1 cellular context compared by ENCODE assay signal in genomic region chr11:86145439-86146156, GRCh38.
TF ChIP-seq lines count a peak whose summit lies in the region.

No MANE protein-coding gene starts in this region.

TF ChIP-seq in K562, 482 proteins besides CTCF, POLR2A, EP300 and RAD21 (continued from another document and continues in another):
- TF ChIP-seq ZEB2 (IDR thresholded peaks at IDR 0.05) (0 out of 2 replicates have a peak, but pooled peaks have one; percentile 53), SP1 (CRISPR knock-in tag; IDR thresholded peaks at IDR 0.05) (no peak), DMBX1 (CRISPR knock-in tag; IDR thresholded peaks at IDR 0.05; ENCODE audit: borderline replicate concordance) (peak; percentile 59; the same call in 1 of the 2 replicates), OTX1 (CRISPR knock-in tag; IDR thresholded peaks at IDR 0.05) (no peak), TAF7 (tag; IDR thresholded peaks at IDR 0.05) (no peak), TCFL5 (CRISPR knock-in tag; conservative IDR thresholded peaks at IDR 0.05) (0 out of 2 replicates have a peak, but pooled peaks have one; percentile 56), MEIS2 (IDR thresholded peaks at IDR 0.05; ENCODE audit: partially characterized antibody) (peak; percentile 50), ZNF551 (CRISPR knock-in tag; IDR thresholded peaks at IDR 0.05) (no peak), COPS2 (conservative IDR thresholded peaks at IDR 0.05) (no peak), SREBF2 (CRISPR knock-in tag; IDR thresholded peaks at IDR 0.05) (no peak), ETV6 (IDR thresholded peaks at IDR 0.05; ENCODE audit: borderline replicate concordance in 1 of 2, low read depth in 2 of 2, low read length in 1 of 2) (no peak), ETV6 (CRISPR knock-in tag; IDR thresholded peaks at IDR 0.05; ENCODE audit: borderline replicate concordance) (no peak), KLF16 (IDR thresholded peaks at IDR 0.05) (peak; percentile 65), FOSL1 (tag; conservative IDR thresholded peaks at IDR 0.05) (no peak), MLLT1 (IDR thresholded peaks at IDR 0.05) (no peak), ZNF239 (CRISPR knock-in tag; IDR thresholded peaks at IDR 0.05) (no peak), BRD4 (IDR thresholded peaks at IDR 0.05) (no peak), TOE1 (IDR thresholded peaks at IDR 0.05; ENCODE audit: borderline replicate concordance) (no peak), TOE1 (CRISPR knock-in tag; IDR thresholded peaks at IDR 0.05; ENCODE audit: borderline replicate concordance, low read depth) (no peak), ZNF124 (CRISPR knock-in tag; IDR thresholded peaks at IDR 0.05) (no peak), KDM4B (IDR thresholded peaks at IDR 0.05; ENCODE audit: borderline replicate concordance in 2 of 2, low read depth in 1 of 2) (no peak), RCOR1 (IDR thresholded peaks at IDR 0.05; ENCODE audit: borderline replicate concordance in 1 of 2, low read depth in 2 of 2, low read length in 2 of 2) (no peak), POLR2B (IDR thresholded peaks at IDR 0.05; ENCODE audit: low read depth, partially characterized antibody) (no peak), TAF15 (IDR thresholded peaks at IDR 0.05; ENCODE audit: low read depth, low read length) (no peak), KDM1A (IDR thresholded peaks at IDR 0.05) (peak; percentile 45 to 64; a peak in 2 of 4 replicates), CXXC5 (CRISPR knock-in tag; IDR thresholded peaks at IDR 0.05) (peak; percentile 57), BRCA1 (IDR thresholded peaks at IDR 0.05) (no peak), BRCA1 (CRISPR knock-in tag; IDR thresholded peaks at IDR 0.05) (no peak), ZNF583 (CRISPR knock-in tag; IDR thresholded peaks at IDR 0.05) (peak; percentile 83), KLF1 (tag; IDR thresholded peaks at IDR 0.05) (no peak), ERF (CRISPR knock-in tag; IDR thresholded peaks at IDR 0.05) (peak; percentile 79; the same call in 1 of the 2 replicates), SAFB2 (IDR thresholded peaks at IDR 0.05; ENCODE audit: borderline replicate concordance, low read depth, low read length, severe bottlenecking) (no peak), ZBTB2 (IDR thresholded peaks at IDR 0.05) (0 out of 2 replicates have a peak, but pooled peaks have one; percentile 18), MEF2D (tag; conservative IDR thresholded peaks at IDR 0.05; ENCODE audit: low read depth) (no peak), NEUROD1 (IDR thresholded peaks at IDR 0.05; ENCODE audit: borderline replicate concordance, low read depth, low read length, partially characterized antibody) (no peak), GATAD2B (IDR thresholded peaks at IDR 0.05; ENCODE audit: borderline replicate concordance) (no peak), NELFE (IDR thresholded peaks at IDR 0.05; ENCODE audit: insufficient read depth, insufficient read length) (no peak), HOMEZ (CRISPR knock-in tag; IDR thresholded peaks at IDR 0.05) (no peak), RBFOX2 (IDR thresholded peaks at IDR 0.05; ENCODE audit: low read depth, low read length) (no peak), ZNF134 (CRISPR knock-in tag; conservative IDR thresholded peaks at IDR 0.05) (0 out of 2 replicates have a peak, but pooled peaks have one; percentile 42), EGR1 (conservative IDR thresholded peaks at IDR 0.05) (no peak), BCL6 (CRISPR knock-in tag; IDR thresholded peaks at IDR 0.05) (no peak), MBD2 (IDR thresholded peaks at IDR 0.05; ENCODE audit: borderline replicate concordance, low read depth) (no peak), E2F3 (CRISPR knock-in tag; IDR thresholded peaks at IDR 0.05) (0 out of 2 replicates have a peak, but pooled peaks have one; percentile 17), ZNF507 (tag; conservative IDR thresholded peaks at IDR 0.05) (no peak), TCF7L2 (IDR thresholded peaks at IDR 0.05; ENCODE audit: low read depth, low read length) (no peak)
- TF ChIP-seq, protein P1, sequence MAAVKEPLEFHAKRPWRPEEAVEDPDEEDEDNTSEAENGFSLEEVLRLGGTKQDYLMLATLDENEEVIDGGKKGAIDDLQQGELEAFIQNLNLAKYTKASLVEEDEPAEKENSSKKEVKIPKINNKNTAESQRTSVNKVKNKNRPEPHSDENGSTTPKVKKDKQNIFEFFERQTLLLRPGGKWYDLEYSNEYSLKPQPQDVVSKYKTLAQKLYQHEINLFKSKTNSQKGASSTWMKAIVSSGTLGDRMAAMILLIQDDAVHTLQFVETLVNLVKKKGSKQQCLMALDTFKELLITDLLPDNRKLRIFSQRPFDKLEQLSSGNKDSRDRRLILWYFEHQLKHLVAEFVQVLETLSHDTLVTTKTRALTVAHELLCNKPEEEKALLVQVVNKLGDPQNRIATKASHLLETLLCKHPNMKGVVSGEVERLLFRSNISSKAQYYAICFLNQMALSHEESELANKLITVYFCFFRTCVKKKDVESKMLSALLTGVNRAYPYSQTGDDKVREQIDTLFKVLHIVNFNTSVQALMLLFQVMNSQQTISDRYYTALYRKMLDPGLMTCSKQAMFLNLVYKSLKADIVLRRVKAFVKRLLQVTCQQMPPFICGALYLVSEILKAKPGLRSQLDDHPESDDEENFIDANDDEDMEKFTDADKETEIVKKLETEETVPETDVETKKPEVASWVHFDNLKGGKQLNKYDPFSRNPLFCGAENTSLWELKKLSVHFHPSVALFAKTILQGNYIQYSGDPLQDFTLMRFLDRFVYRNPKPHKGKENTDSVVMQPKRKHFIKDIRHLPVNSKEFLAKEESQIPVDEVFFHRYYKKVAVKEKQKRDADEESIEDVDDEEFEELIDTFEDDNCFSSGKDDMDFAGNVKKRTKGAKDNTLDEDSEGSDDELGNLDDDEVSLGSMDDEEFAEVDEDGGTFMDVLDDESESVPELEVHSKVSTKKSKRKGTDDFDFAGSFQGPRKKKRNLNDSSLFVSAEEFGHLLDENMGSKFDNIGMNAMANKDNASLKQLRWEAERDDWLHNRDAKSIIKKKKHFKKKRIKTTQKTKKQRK (IDR thresholded peaks at IDR 0.05; ENCODE audit: borderline replicate concordance, low read depth, low read length), result no peak
- TF ChIP-seq, protein P2, sequence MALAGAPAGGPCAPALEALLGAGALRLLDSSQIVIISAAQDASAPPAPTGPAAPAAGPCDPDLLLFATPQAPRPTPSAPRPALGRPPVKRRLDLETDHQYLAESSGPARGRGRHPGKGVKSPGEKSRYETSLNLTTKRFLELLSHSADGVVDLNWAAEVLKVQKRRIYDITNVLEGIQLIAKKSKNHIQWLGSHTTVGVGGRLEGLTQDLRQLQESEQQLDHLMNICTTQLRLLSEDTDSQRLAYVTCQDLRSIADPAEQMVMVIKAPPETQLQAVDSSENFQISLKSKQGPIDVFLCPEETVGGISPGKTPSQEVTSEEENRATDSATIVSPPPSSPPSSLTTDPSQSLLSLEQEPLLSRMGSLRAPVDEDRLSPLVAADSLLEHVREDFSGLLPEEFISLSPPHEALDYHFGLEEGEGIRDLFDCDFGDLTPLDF (CRISPR knock-in tag; IDR thresholded peaks at IDR 0.05), result no peak
- TF ChIP-seq, protein P3, sequence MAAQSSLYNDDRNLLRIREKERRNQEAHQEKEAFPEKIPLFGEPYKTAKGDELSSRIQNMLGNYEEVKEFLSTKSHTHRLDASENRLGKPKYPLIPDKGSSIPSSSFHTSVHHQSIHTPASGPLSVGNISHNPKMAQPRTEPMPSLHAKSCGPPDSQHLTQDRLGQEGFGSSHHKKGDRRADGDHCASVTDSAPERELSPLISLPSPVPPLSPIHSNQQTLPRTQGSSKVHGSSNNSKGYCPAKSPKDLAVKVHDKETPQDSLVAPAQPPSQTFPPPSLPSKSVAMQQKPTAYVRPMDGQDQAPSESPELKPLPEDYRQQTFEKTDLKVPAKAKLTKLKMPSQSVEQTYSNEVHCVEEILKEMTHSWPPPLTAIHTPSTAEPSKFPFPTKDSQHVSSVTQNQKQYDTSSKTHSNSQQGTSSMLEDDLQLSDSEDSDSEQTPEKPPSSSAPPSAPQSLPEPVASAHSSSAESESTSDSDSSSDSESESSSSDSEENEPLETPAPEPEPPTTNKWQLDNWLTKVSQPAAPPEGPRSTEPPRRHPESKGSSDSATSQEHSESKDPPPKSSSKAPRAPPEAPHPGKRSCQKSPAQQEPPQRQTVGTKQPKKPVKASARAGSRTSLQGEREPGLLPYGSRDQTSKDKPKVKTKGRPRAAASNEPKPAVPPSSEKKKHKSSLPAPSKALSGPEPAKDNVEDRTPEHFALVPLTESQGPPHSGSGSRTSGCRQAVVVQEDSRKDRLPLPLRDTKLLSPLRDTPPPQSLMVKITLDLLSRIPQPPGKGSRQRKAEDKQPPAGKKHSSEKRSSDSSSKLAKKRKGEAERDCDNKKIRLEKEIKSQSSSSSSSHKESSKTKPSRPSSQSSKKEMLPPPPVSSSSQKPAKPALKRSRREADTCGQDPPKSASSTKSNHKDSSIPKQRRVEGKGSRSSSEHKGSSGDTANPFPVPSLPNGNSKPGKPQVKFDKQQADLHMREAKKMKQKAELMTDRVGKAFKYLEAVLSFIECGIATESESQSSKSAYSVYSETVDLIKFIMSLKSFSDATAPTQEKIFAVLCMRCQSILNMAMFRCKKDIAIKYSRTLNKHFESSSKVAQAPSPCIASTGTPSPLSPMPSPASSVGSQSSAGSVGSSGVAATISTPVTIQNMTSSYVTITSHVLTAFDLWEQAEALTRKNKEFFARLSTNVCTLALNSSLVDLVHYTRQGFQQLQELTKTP (IDR thresholded peaks at IDR 0.05; ENCODE audit: low read depth in 1 of 2, partially characterized antibody in 2 of 2), result no peak
- TF ChIP-seq, protein P4, sequence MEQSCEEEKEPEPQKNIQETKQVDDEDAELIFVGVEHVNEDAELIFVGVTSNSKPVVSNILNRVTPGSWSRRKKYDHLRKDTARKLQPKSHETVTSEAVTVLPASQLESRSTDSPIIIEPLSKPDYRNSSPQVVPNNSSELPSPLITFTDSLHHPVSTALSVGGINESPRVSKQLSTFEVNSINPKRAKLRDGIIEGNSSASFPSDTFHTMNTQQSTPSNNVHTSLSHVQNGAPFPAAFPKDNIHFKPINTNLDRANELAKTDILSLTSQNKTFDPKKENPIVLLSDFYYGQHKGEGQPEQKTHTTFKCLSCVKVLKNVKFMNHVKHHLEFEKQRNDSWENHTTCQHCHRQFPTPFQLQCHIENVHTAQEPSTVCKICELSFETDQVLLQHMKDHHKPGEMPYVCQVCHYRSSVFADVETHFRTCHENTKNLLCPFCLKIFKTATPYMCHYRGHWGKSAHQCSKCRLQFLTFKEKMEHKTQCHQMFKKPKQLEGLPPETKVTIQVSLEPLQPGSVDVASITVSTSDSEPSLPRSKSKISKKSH (CRISPR knock-in tag; IDR thresholded peaks at IDR 0.05), result no peak
- TF ChIP-seq, protein P5, sequence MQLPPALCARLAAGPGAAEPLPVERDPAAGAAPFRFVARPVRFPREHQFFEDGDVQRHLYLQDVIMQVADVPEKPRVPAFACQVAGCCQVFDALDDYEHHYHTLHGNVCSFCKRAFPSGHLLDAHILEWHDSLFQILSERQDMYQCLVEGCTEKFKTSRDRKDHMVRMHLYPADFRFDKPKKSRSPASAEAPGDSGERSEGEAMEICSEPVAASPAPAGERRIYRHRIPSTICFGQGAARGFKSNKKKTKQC (CRISPR knock-in tag; IDR thresholded peaks at IDR 0.05), result no peak
- TF ChIP-seq, protein P6, sequence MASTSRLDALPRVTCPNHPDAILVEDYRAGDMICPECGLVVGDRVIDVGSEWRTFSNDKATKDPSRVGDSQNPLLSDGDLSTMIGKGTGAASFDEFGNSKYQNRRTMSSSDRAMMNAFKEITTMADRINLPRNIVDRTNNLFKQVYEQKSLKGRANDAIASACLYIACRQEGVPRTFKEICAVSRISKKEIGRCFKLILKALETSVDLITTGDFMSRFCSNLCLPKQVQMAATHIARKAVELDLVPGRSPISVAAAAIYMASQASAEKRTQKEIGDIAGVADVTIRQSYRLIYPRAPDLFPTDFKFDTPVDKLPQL (IDR thresholded peaks at IDR 0.05; ENCODE audit: extremely low read depth, insufficient read length), result no peak
- TF ChIP-seq, protein P7, sequence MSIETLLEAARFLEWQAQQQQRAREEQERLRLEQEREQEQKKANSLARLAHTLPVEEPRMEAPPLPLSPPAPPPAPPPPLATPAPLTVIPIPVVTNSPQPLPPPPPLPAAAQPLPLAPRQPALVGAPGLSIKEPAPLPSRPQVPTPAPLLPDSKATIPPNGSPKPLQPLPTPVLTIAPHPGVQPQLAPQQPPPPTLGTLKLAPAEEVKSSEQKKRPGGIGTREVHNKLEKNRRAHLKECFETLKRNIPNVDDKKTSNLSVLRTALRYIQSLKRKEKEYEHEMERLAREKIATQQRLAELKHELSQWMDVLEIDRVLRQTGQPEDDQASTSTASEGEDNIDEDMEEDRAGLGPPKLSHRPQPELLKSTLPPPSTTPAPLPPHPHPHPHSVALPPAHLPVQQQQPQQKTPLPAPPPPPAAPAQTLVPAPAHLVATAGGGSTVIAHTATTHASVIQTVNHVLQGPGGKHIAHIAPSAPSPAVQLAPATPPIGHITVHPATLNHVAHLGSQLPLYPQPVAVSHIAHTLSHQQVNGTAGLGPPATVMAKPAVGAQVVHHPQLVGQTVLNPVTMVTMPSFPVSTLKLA (conservative IDR thresholded peaks at IDR 0.05), result peak in 1 of 2 experiments; percentile 32; a peak in 1 of 4 replicates
